17 cellular contexts compared by ENCODE assay signal in genomic region chr5:3639175-3639574, GRCh38. TPM values are rescaled to one million over a fixed set of nuclear protein-coding genes. Genes with fewer than 3 reads are reported as not detected.
DNase-seq lines count a peak whose midpoint lies in the region; ATAC-seq and TF ChIP-seq lines count a peak whose summit lies in the region.
"Had no signal": no experiment of that assay in that cellular context is flagged by ENCODE, and none has a peak within 500 bp of the region (broad histone marks: within the 10 kb centered on the region; RNA-seq: fewer than 3 reads in every experiment).

No MANE protein-coding gene starts in this region.

- H4K8ac ChIP-seq in mesendoderm (ENCODE audit: low read depth, low read length), result no peak overlapping the region

- no peak overlapping the region for H3K27ac ChIP-seq in mesendoderm (ENCODE audit: low read depth, low read length)
- H3K27ac ChIP-seq: BLaER1 had no signal

- H3K56ac ChIP-seq in mesendoderm (ENCODE audit: low read length), result no peak overlapping the region

- no peak for ATAC-seq in Right ventricle myocardium superior (ENCODE audit: poor library complexity)
- peak; percentile 60 for ATAC-seq in WTC11
- no peak for ATAC-seq in GM19035 (IDR thresholded peaks at IDR 0.05; ENCODE audit: unreplicated experiment)
- ATAC-seq: GM12878, GM23338 had no signal

- no peak overlapping the region for H3K4me2 ChIP-seq in mesendoderm (ENCODE audit: low read length)
- H3K4me2 ChIP-seq: BLaER1, GM23338 had no signal

- H3K27me3 Mint-ChIP-seq in WTC11 (ENCODE audit: low read depth), result no peaks in the 10 kb centered on the region
- no peaks in the 10 kb centered on the region for H3K27me3 Mint-ChIP-seq in activated T-cell treated with anti-CD3 and anti-CD28 coated beads, Interleukin-2, amount 50 U/mL, for 24 hours
- H3K27me3 Mint-ChIP-seq: IgD-negative memory B cell had no signal

- WGBS in mesendoderm (ENCODE audit: extremely low coverage, insufficient coverage, low lambda C conversion rate), result no CpG with 5 or more reads among the region's 8 CpGs

- intact Hi-C loops in cardiac septum (cut with DNase I), result no loop called here
- intact Hi-C loops in Right ventricle myocardium superior (cut with DNase I), result no loop called here

- peaks cover 8% of the 10 kb centered on the region for H3K4me1 Mint-ChIP-seq in WTC11
- no peaks in the 10 kb centered on the region for H3K4me1 Mint-ChIP-seq in activated T-cell treated with anti-CD3 and anti-CD28 coated beads, Interleukin-2, amount 50 U/mL, for 24 hours (ENCODE audit: low read depth)
- H3K4me1 Mint-ChIP-seq: IgD-negative memory B cell had no signal

- H3K4ac ChIP-seq in mesendoderm (ENCODE audit: low read depth, low read length), result no peak overlapping the region

- no peak overlapping the region for H3K4me3 ChIP-seq in mesendoderm (ENCODE audit: low read length)
- H3K4me3 ChIP-seq: BLaER1, GM12878, GM23338, HAP-1 had no signal

- no peak overlapping the region for H3K9ac ChIP-seq in mesendoderm (ENCODE audit: low read length)
- H3K9ac ChIP-seq: BLaER1 had no signal

- POLR2A ChIA-PET in WTC11 (lab: Charles Lee), result no interaction called here

- H3K79me1 ChIP-seq in mesendoderm (ENCODE audit: low read length), result no peaks in the 10 kb centered on the region

- no peaks in the 10 kb centered on the region for H3K36me3 Mint-ChIP-seq in WTC11
- no peaks in the 10 kb centered on the region for H3K36me3 Mint-ChIP-seq in activated T-cell treated with anti-CD3 and anti-CD28 coated beads, Interleukin-2, amount 50 U/mL, for 24 hours (ENCODE audit: low read depth)
- H3K36me3 Mint-ChIP-seq: IgD-negative memory B cell had no signal

- no peak overlapping the region for H2AK5ac ChIP-seq in mesendoderm (ENCODE audit: low read length)

- no peaks in the 10 kb centered on the region for H3K4me1 ChIP-seq in mesendoderm (ENCODE audit: control insufficient read depth, low read depth, low read length)
- H3K4me1 ChIP-seq: HAP-1 had no signal

- no peak overlapping the region for H2BK15ac ChIP-seq in mesendoderm (replicated peaks; ENCODE audit: low read depth)

- H3K9me3 Mint-ChIP-seq in WTC11, result peaks cover 10% of the 10 kb centered on the region; the same call in 1 of the 2 replicates
- peaks cover 5% of the 10 kb centered on the region for H3K9me3 Mint-ChIP-seq in activated T-cell treated with anti-CD3 and anti-CD28 coated beads, Interleukin-2, amount 50 U/mL, for 24 hours

- H2BK120ac ChIP-seq in mesendoderm (ENCODE audit: low read depth, low read length), result no peak overlapping the region

- H2BK5ac ChIP-seq in mesendoderm (ENCODE audit: low read length), result no peak overlapping the region

- DNase-seq in cardiac septum (ENCODE audit: low spot score), result peak; percentile 10
- no peak for DNase-seq in Right ventricle myocardium superior
- DNase-seq in WTC11 (ENCODE audit: low spot score), result no peak
- DNase-seq in mesendoderm, result peak; percentile 14
- DNase-seq in activated T-cell treated with anti-CD3 and anti-CD28 coated beads, Interleukin-2, amount 50 U/mL, for 24 hours, result no peak
- no peak for DNase-seq in activated CD8-positive, alpha-beta memory T cell treated with anti-CD3 and anti-CD28 coated beads, Interleukin-2, amount 50 U/mL, for 4 hours
- DNase-seq: 8988T, AML-193, DMS53 had no signal

- H3K4me3 Mint-ChIP-seq in WTC11, result no peak overlapping the region
- H3K4me3 Mint-ChIP-seq in activated T-cell treated with anti-CD3 and anti-CD28 coated beads, Interleukin-2, amount 50 U/mL, for 24 hours, result no peak overlapping the region
- H3K4me3 Mint-ChIP-seq: GM23338, IgD-negative memory B cell had no signal

- H3K18ac ChIP-seq in mesendoderm (ENCODE audit: low read length), result no peak overlapping the region

- no peak for TF ChIP-seq CTCF in WTC11 (IDR thresholded peaks at IDR 0.05)

- CTCF ChIA-PET in WTC11 (lab: Charles Lee), result interaction anchor here (0.5 to 1.0 kb wide), 2 partner anchors 10 to 119 kb away, joined by 4 to 5 read pairs; no protein-coding TSS in a partner anchor

- no peaks in the 10 kb centered on the region for H3K27me3 ChIP-seq in mesendoderm (ENCODE audit: insufficient read depth, low read length, poor library complexity)
- H3K27me3 ChIP-seq: BLaER1 had no signal

- H3K27ac Mint-ChIP-seq in WTC11, result no peak overlapping the region
- no peak overlapping the region for H3K27ac Mint-ChIP-seq in activated T-cell treated with anti-CD3 and anti-CD28 coated beads, Interleukin-2, amount 50 U/mL, for 24 hours
- H3K27ac Mint-ChIP-seq: GM23338, IgD-negative memory B cell had no signal

- H3K36me3 ChIP-seq in mesendoderm (ENCODE audit: control insufficient read depth, insufficient read depth, low read length), result no peaks in the 10 kb centered on the region
- H3K36me3 ChIP-seq: BLaER1, HAP-1 had no signal

- no peaks in the 10 kb centered on the region for H3K79me2 ChIP-seq in mesendoderm (ENCODE audit: control insufficient read depth, insufficient read depth, low read length)

- no peak overlapping the region for H4K5ac ChIP-seq in mesendoderm (ENCODE audit: low read length)

- no peak overlapping the region for H3K23ac ChIP-seq in mesendoderm (ENCODE audit: low read length)

TF ChIP-seq in WTC11, 78 proteins besides CTCF, POLR2A, EP300 and RAD21:
- TF ChIP-seq TEAD1 (CRISPR knock-in tag; IDR thresholded peaks at IDR 0.05), result no peak
- TF ChIP-seq, protein P1, sequence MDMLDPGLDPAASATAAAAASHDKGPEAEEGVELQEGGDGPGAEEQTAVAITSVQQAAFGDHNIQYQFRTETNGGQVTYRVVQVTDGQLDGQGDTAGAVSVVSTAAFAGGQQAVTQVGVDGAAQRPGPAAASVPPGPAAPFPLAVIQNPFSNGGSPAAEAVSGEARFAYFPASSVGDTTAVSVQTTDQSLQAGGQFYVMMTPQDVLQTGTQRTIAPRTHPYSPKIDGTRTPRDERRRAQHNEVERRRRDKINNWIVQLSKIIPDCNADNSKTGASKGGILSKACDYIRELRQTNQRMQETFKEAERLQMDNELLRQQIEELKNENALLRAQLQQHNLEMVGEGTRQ (CRISPR knock-in tag; IDR thresholded peaks at IDR 0.05), result no peak

RNA-seq across cellular contexts. Expression of gene IRX1, which starts 43.5 kb away (rescaled TPM):
- total RNA-seq in cardiac septum (1.2 TPM), Right ventricle myocardium superior (0.65 TPM), WTC11 (2021) (14.1 to 21.0 TPM (median 14.8 TPM) in 3 replicates)
- polyA plus RNA-seq in mesendoderm (2013, experiment 1 of 2), result 0.38 TPM
- 0.52 TPM for polyA plus RNA-seq in mesendoderm (2013, experiment 2 of 2)
- total RNA-seq: G401, GM12878, HT-29 had no signal
- polyA plus RNA-seq: GM12878, IgD-negative memory B cell had no signal

Comparison
In these comparisons a context has a peak if more than half of its experiments do, and no peak if none do; other contexts are left out.
1. DNase-seq: peak in cardiac septum (single experiment) and mesendoderm (single experiment); none in Right ventricle myocardium superior (single experiment), WTC11 (single experiment), activated T-cell treated with anti-CD3 and anti-CD28 coated beads, Interleukin-2, amount 50 U/mL, for 24 hours (single experiment) and activated CD8-positive, alpha-beta memory T cell treated with anti-CD3 and anti-CD28 coated beads, Interleukin-2, amount 50 U/mL, for 4 hours (single experiment).